In the genomic region with DNA sequence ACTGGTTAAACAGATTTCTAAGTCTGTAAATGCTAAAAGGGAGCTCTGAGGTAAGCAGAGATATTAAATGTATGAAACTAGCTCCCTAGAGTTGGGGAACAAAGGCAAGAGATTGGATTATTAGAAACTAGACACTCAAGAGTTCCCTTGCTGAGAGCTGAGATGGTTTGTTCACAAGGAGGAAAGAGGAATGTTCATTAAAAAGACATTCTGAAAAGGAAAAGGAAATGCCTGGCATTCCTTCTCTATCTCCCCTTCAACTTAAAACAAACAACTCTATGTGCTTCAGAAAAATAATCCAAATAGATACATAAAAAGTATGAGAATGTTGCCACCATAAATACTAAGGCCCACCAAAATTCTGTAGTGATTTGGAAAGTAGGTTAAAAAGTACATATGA, we compare ENCODE assay signal across 10 cellular contexts.
DNase-seq lines count a peak whose midpoint lies in the region; ATAC-seq and TF ChIP-seq lines count a peak whose summit lies in the region.
"Had no signal": no experiment of that assay in that cellular context is flagged by ENCODE, and none has a peak within 500 bp of the region (broad histone marks: within the 10 kb centered on the region; RNA-seq: fewer than 3 reads in every experiment).

No MANE protein-coding gene starts in this region.

- DNase-seq in astrocyte of the spinal cord (ENCODE audit: low read depth, low spot score) (peak; percentile 84), left kidney (ENCODE audit: low read depth, low spot score) (peak; percentile 30), transverse colon (no peak), DMS53 treated with DMSO at 0.1 percent for 48 hours (lab: John Stamatoyannopoulos, UW; ENCODE audit: unreplicated experiment) (no peak), NOMO-1 treated with dmso at 0.1 percent for 144 hours (lab: John Stamatoyannopoulos, UW; ENCODE audit: unreplicated experiment) (no peak)
- DNase-seq: activated CD4-positive, alpha-beta T cell treated with anti-CD3 and anti-CD28 coated beads, Interleukin-2, amount 10 ng/mL, durations not matched to agents 7 days and 5 days; activated naive CD4-positive, alpha-beta T cell treated with Interleukin-2 at 50 U/mL for 16 hours; stimulated activated naive CD8-positive, alpha-beta T cell treated with anti-CD3 and anti-CD28 coated beads, Interleukin-15, amount 100 ng/mL, for 72 hours had no signal

- no peaks in the 10 kb centered on the region for H3K9me3 ChIP-seq in HEK293 (ENCODE audit: control insufficient read depth, insufficient read depth, low read depth, low read length)
- H3K9me3 ChIP-seq in transverse colon, result no peaks in the 10 kb centered on the region

- H3K27ac ChIP-seq in HEK293 (ENCODE audit: extremely low read depth, low read depth, low read length) (no peak overlapping the region), transverse colon (peak overlapping the region; percentile 66 to 82 (median 78))

- TF ChIP-seq EP300 in transverse colon (IDR thresholded peaks at IDR 0.05; ENCODE audit: low read depth), result no peak

- ATAC-seq in HG03159 (IDR thresholded peaks at IDR 0.05; ENCODE audit: unreplicated experiment), result no peak
- ATAC-seq: stimulated activated naive CD8-positive, alpha-beta T cell treated with anti-CD3 and anti-CD28 coated beads, Interleukin-15, amount 100 ng/mL, for 72 hours had no signal

- CTCF ChIA-PET in HEK293 (lab: Yijun Ruan, JAX), result interaction anchor here (1.7 kb wide), 1 partner anchor 11 kb away, joined by 5 read pairs; no protein-coding TSS in a partner anchor

- TF ChIP-seq CTCF in HEK293 (tag by site-specific recombination; IDR thresholded peaks at IDR 0.05) (no peak), astrocyte of the spinal cord (IDR thresholded peaks at IDR 0.05; ENCODE audit: low read depth, low read length) (no peak), transverse colon (IDR thresholded peaks at IDR 0.05) (no peak)

- TF ChIP-seq POLR2A in transverse colon (IDR thresholded peaks at IDR 0.05), result no peak

- POLR2A ChIA-PET in HEK293 (lab: Yijun Ruan, JAX), result interaction anchor here (2.1 kb wide), 1 partner anchor 99 kb away, joined by 16 read pairs; a partner anchor contains a TSS

- H3K36me3 ChIP-seq in HEK293 (ENCODE audit: control insufficient read depth in 2 of 2, insufficient read depth in 1 of 2, low read length in 2 of 2) (no peaks in the 10 kb centered on the region), transverse colon (no peaks in the 10 kb centered on the region)

- intact Hi-C loops in transverse colon (cut with DNase I; ENCODE audit: low total_unique reads), result no loop called here

- H3K4me3 ChIP-seq in HEK293 (ENCODE audit: low read depth, low read length) (no peak overlapping the region), astrocyte of the spinal cord (ENCODE audit: low read depth, low read length) (no peak overlapping the region), transverse colon (no peak overlapping the region)

- in situ Hi-C loops in astrocyte of the spinal cord (cut with HindIII; ENCODE audit: low sequenced_read_pairs), result no loop called here
- in situ Hi-C loops in transverse colon (cut with MboI; ENCODE audit: low pct_ligation_motif_present in 1 of 4, low pct_unique_long_range_greater_than_20kb in 1 of 4, low sequenced_read_pairs in 3 of 4), result loop anchor here (5.0 to 25.0 kb wide), 6 partner anchors 94 to 439 kb away; a partner anchor contains a TSS

- H3K4me1 ChIP-seq in HEK293 (ENCODE audit: control insufficient read depth, insufficient read depth, low read length), result peaks cover 27% of the 10 kb centered on the region
- H3K4me1 ChIP-seq in transverse colon, result peaks cover 0 to 40% (median 13%) of the 10 kb centered on the region in 4 donors

- no peaks in the 10 kb centered on the region for H3K27me3 ChIP-seq in transverse colon

TF ChIP-seq in HEK293, 187 proteins besides CTCF, POLR2A, EP300 and RAD21:
- TF ChIP-seq ZNF223 (tag by site-specific recombination; IDR thresholded peaks at IDR 0.05), result no peak
- TF ChIP-seq ZFP41 (tag by site-specific recombination; IDR thresholded peaks at IDR 0.05; ENCODE audit: borderline replicate concordance), result no peak
- TF ChIP-seq GLIS1 (tag by site-specific recombination; IDR thresholded peaks at IDR 0.05), result 0 out of 2 replicates have a peak, but pooled peaks have one; percentile 20
TF ChIP-seq in HEK293: peak in this region for 1.

Comparison
In these comparisons a context has a peak if more than half of its experiments do, and no peak if none do; other contexts are left out.
1. DNase-seq: peak in astrocyte of the spinal cord (single experiment) and left kidney (single experiment); none in transverse colon (single experiment), DMS53 treated with DMSO at 0.1 percent for 48 hours (single experiment) and NOMO-1 treated with dmso at 0.1 percent for 144 hours (single experiment).